17 cellular contexts compared by ENCODE assay signal in genomic region chr7:68107968-68108367, GRCh38.
"Had no signal": no experiment of that assay in that cellular context is flagged by ENCODE, and none has a peak within 500 bp of the region (broad histone marks: within the 10 kb centered on the region; RNA-seq: fewer than 3 reads in every experiment).

No MANE protein-coding gene starts in this region.

- H3K4me3 Mint-ChIP-seq: activated B cell treated with CpG ODN at 0.5 μM for 24 hours; activated CD4-positive, alpha-beta T cell treated with anti-CD3 and anti-CD28 coated beads, Interleukin-2, amount 10 ng/mL, durations not matched to agents 24 days and 14 days; activated naive CD8-positive, alpha-beta T cell treated with anti-CD3 and anti-CD28 coated beads for 36 hours; activated T-helper 1 cell treated with anti-CD3 and anti-CD28 coated beads, Interleukin-12 subunit alpha, Interleukin-12 subunit beta, Interleukin-2, Interleukin-4 antibody, amounts not matched to agents 30 ng/mL and 10 ng/mL and 1 ng/mL, durations not matched to agents 14 hours and 24 hours and 36 hours; effector memory CD8-positive, alpha-beta T cell; naive thymus-derived CD4-positive, alpha-beta T cell; T-helper 1 cell treated with Interleukin-12 subunit alpha and Interleukin-12 subunit beta and Interleukin-4 antibody, amounts not matched to agents 30 μg/mL and 1 μg/mL, for 36 hours had no signal

- H3K27me3 ChIP-seq: neutrophil, upper lobe of right lung had no signal

- DNase-seq: activated B cell treated with CpG ODN at 0.5 μM for 24 hours; activated CD4-positive, alpha-beta T cell treated with anti-CD3 and anti-CD28 coated beads, Interleukin-2, amount 10 ng/mL, durations not matched to agents 24 days and 14 days; activated naive CD8-positive, alpha-beta T cell treated with anti-CD3 and anti-CD28 coated beads for 36 hours; dermis blood vessel endothelial cell; effector memory CD8-positive, alpha-beta T cell; naive thymus-derived CD4-positive, alpha-beta T cell; stimulated activated CD4-positive, alpha-beta T cell treated with anti-CD3 and anti-CD28 coated beads, Interleukin-1b, Interleukin-23, amount 100 ng/mL, for 48 hours; stomach; upper lobe of right lung had no signal

- H3K4me3 ChIP-seq: heart left ventricle, stomach, thoracic aorta, upper lobe of right lung had no signal

- H3K27ac Mint-ChIP-seq: activated B cell treated with CpG ODN at 0.5 μM for 24 hours; activated CD4-positive, alpha-beta T cell treated with anti-CD3 and anti-CD28 coated beads, Interleukin-2, amount 10 ng/mL, durations not matched to agents 24 days and 14 days; activated naive CD8-positive, alpha-beta T cell treated with anti-CD3 and anti-CD28 coated beads for 36 hours; activated T-helper 1 cell treated with anti-CD3 and anti-CD28 coated beads, Interleukin-12 subunit alpha, Interleukin-12 subunit beta, Interleukin-2, Interleukin-4 antibody, amounts not matched to agents 30 ng/mL and 10 ng/mL and 1 ng/mL, durations not matched to agents 14 hours and 24 hours and 36 hours; effector memory CD8-positive, alpha-beta T cell; naive thymus-derived CD4-positive, alpha-beta T cell; T-helper 1 cell treated with Interleukin-12 subunit alpha and Interleukin-12 subunit beta and Interleukin-4 antibody, amounts not matched to agents 30 μg/mL and 1 μg/mL, for 36 hours had no signal

- H3K36me3 Mint-ChIP-seq: activated naive CD8-positive, alpha-beta T cell treated with anti-CD3 and anti-CD28 coated beads for 36 hours had no signal

- H3K27ac ChIP-seq: epithelial cell of prostate, heart left ventricle, neutrophil, stomach, thoracic aorta, upper lobe of right lung had no signal

- FAIRE-seq: bronchial epithelial cell, frontal cortex had no signal

- H3K4me1 Mint-ChIP-seq: activated B cell treated with CpG ODN at 0.5 μM for 24 hours; activated CD4-positive, alpha-beta T cell treated with anti-CD3 and anti-CD28 coated beads, Interleukin-2, amount 10 ng/mL, durations not matched to agents 24 days and 14 days; activated naive CD8-positive, alpha-beta T cell treated with anti-CD3 and anti-CD28 coated beads for 36 hours; naive thymus-derived CD4-positive, alpha-beta T cell had no signal

- H3K36me3 ChIP-seq: heart left ventricle, neutrophil, stomach, thoracic aorta, upper lobe of right lung had no signal

- H3K27me3 Mint-ChIP-seq: activated B cell treated with CpG ODN at 0.5 μM for 24 hours; activated CD4-positive, alpha-beta T cell treated with anti-CD3 and anti-CD28 coated beads, Interleukin-2, amount 10 ng/mL, durations not matched to agents 24 days and 14 days; activated naive CD8-positive, alpha-beta T cell treated with anti-CD3 and anti-CD28 coated beads for 36 hours; effector memory CD8-positive, alpha-beta T cell had no signal

- H3K4me1 ChIP-seq: stomach, upper lobe of right lung had no signal

- ATAC-seq: effector memory CD8-positive, alpha-beta T cell; naive thymus-derived CD4-positive, alpha-beta T cell; upper lobe of right lung had no signal
